21 cellular contexts compared by ENCODE assay signal in the genomic region with DNA sequence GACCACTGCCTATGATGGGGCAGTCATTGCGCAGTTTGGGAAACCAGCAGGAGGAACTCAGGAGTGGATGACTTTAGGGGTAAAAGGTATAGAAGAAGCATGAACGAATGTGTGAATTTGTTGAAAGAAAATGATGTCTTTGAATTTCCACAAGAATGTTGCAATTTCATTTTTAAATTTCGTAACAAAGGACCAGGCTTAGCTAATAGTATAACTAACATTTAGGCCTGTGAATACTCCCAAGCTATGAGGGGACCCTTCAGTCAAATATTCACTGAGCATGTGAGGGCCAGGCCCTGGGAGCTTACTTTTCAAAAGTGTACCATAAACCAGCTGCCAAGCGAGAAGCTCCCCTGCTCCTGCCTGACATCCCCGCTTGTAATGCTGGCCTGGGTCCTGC. TPM values are rescaled to one million over a fixed set of nuclear protein-coding genes. Genes with fewer than 3 reads are reported as not detected.
DNase-seq lines count a peak whose midpoint lies in the region; ATAC-seq and TF ChIP-seq lines count a peak whose summit lies in the region.
"Had no signal": no experiment of that assay in that cellular context is flagged by ENCODE, and none has a peak within 500 bp of the region (broad histone marks: within the 10 kb centered on the region; RNA-seq: fewer than 3 reads in every experiment).

No MANE protein-coding gene starts in this region.

- peaks cover 9% of the 10 kb centered on the region for H3K27me3 ChIP-seq in adipocyte (replicated peaks; ENCODE audit: control insufficient read depth, insufficient read depth, low read length)

- POLR2A ChIA-PET in activated CD4-positive, alpha-beta memory T cell treated with anti-CD3 and anti-CD28 coated beads, Interleukin-2, amount 10 ng/mL, durations not matched to agents 7 days and 5 days (lab: Charles Lee): no interaction called here

- peaks cover 23% of the 10 kb centered on the region for H3K4me1 Mint-ChIP-seq in CD14-positive monocyte
- H3K4me1 Mint-ChIP-seq in activated CD4-positive, alpha-beta memory T cell treated with anti-CD3 and anti-CD28 coated beads, Interleukin-2, amount 10 ng/mL, durations not matched to agents 7 days and 5 days: no peaks in the 10 kb centered on the region

- H3K4me3 ChIP-seq in adipocyte (ENCODE audit: low read length) (no peak overlapping the region), fibroblast of the aortic adventitia (ENCODE audit: low read depth, low read length) (no peak overlapping the region)
- H3K4me3 ChIP-seq: BLaER1 treated with 17β-estradiol and CSF1 and Interleukin-3, amounts not matched to agents 10 nM and 100 nM had no signal

- H3K27ac Mint-ChIP-seq in CD14-positive monocyte: peak overlapping the region in 6 of 7 donors; percentile 1 to 67 (median 48)
- H3K27ac Mint-ChIP-seq in activated CD4-positive, alpha-beta memory T cell treated with anti-CD3 and anti-CD28 coated beads, Interleukin-2, amount 10 ng/mL, durations not matched to agents 7 days and 5 days: no peak overlapping the region
- H3K27ac Mint-ChIP-seq: HFFc6 had no signal

- no peak overlapping the region for H3K4me3 Mint-ChIP-seq in CD14-positive monocyte
- H3K4me3 Mint-ChIP-seq in activated CD4-positive, alpha-beta memory T cell treated with anti-CD3 and anti-CD28 coated beads, Interleukin-2, amount 10 ng/mL, durations not matched to agents 7 days and 5 days: no peak overlapping the region
- H3K4me3 Mint-ChIP-seq: CD8-positive, alpha-beta memory T cell; HFFc6 had no signal

- no peak for TF ChIP-seq CTCF in CD14-positive monocyte (IDR thresholded peaks at IDR 0.05)
- no peak for TF ChIP-seq CTCF in fibroblast of the aortic adventitia (IDR thresholded peaks at IDR 0.05; ENCODE audit: insufficient read depth, low read length)

- H3K4me1 ChIP-seq in adipocyte (ENCODE audit: control insufficient read depth, insufficient read depth, low read length): peaks cover 10% of the 10 kb centered on the region

- intact Hi-C loops in CD14-positive monocyte (cut with micrococcal nuclease): no loop called here

- H3K9ac ChIP-seq in adipocyte (ENCODE audit: low read length): peak overlapping the region; percentile 4
- H3K9ac ChIP-seq: BLaER1 treated with 17β-estradiol and CSF1 and Interleukin-3, amounts not matched to agents 10 nM and 100 nM; SK-N-SH had no signal

- H3K36me3 Mint-ChIP-seq in CD14-positive monocyte: peaks cover 39 to 78% of the 10 kb centered on the region in 2 donors
- peaks cover 35% of the 10 kb centered on the region for H3K36me3 Mint-ChIP-seq in activated CD4-positive, alpha-beta memory T cell treated with anti-CD3 and anti-CD28 coated beads, Interleukin-2, amount 10 ng/mL, durations not matched to agents 7 days and 5 days (ENCODE audit: low read depth)

- H3K27me3 Mint-ChIP-seq in CD14-positive monocyte (ENCODE audit: low read depth in 3 of 3): peaks cover 0 to 25% (median 2%) of the 10 kb centered on the region in 3 donors
- H3K27me3 Mint-ChIP-seq in activated CD4-positive, alpha-beta memory T cell treated with anti-CD3 and anti-CD28 coated beads, Interleukin-2, amount 10 ng/mL, durations not matched to agents 7 days and 5 days: no peaks in the 10 kb centered on the region
- H3K27me3 Mint-ChIP-seq: CD8-positive, alpha-beta memory T cell had no signal

- DNase-seq in SKM-1 (lab: John Stamatoyannopoulos, UW; ENCODE audit: unreplicated experiment) (peak; percentile 1), SKM-1 treated with dmso at 0.1 percent for 144 hours (lab: John Stamatoyannopoulos, UW; ENCODE audit: unreplicated experiment) (no peak), CD14-positive monocyte (ENCODE audit: low spot score) (no peak), adipocyte (ENCODE audit: low read depth) (peak; percentile 60), fibroblast of the aortic adventitia (ENCODE audit: low read depth) (peak; percentile 16)
- no peak for DNase-seq in activated CD4-positive, alpha-beta memory T cell treated with anti-CD3 and anti-CD28 coated beads, Interleukin-2, amount 10 ng/mL, durations not matched to agents 7 days and 5 days
- no peak for DNase-seq in stimulated activated CD4-positive, alpha-beta T cell treated with anti-CD3 and anti-CD28 coated beads, Interleukin-1b, Interleukin-23, amount 100 ng/mL, for 48 hours
- DNase-seq: CD8-positive, alpha-beta memory T cell; H7; HFFc6; NCI-H1694 treated with DMSO at 0.1 percent for 48 hours; NCI-H2227 treated with DMSO at 0.1 percent for 48 hours; NCI-H524; NCI-H82; PC-3; RPMI8226; SHP77 treated with DMSO at 0.1 percent for 48 hours; SK-N-SH had no signal

- no peaks in the 10 kb centered on the region for H3K9me3 ChIP-seq in adipocyte (ENCODE audit: control insufficient read depth, low read length)
- H3K9me3 ChIP-seq: SK-N-SH had no signal

- H3K9me3 Mint-ChIP-seq in CD14-positive monocyte: peaks cover 0 to 14% (median 6%) of the 10 kb centered on the region in 7 donors
- no peaks in the 10 kb centered on the region for H3K9me3 Mint-ChIP-seq in activated CD4-positive, alpha-beta memory T cell treated with anti-CD3 and anti-CD28 coated beads, Interleukin-2, amount 10 ng/mL, durations not matched to agents 7 days and 5 days
- H3K9me3 Mint-ChIP-seq: CD8-positive, alpha-beta memory T cell; HFFc6 had no signal

- CTCF ChIA-PET in activated CD4-positive, alpha-beta memory T cell treated with anti-CD3 and anti-CD28 coated beads, Interleukin-2, amount 10 ng/mL, durations not matched to agents 7 days and 5 days (lab: Charles Lee): interaction anchor here (0.7 kb wide), 1 partner anchor 24 kb away, joined by 3 read pairs; no protein-coding TSS in a partner anchor

- ATAC-seq in GM18907 (IDR thresholded peaks at IDR 0.05; ENCODE audit: unreplicated experiment): no peak
- ATAC-seq: PC-3 had no signal

- H3K36me3 ChIP-seq in adipocyte (ENCODE audit: control insufficient read depth, insufficient read depth, low read length, severe bottlenecking): peaks cover 53% of the 10 kb centered on the region

RNA-seq across cellular contexts. Expression of a gene that starts 5.3 kb away (rescaled TPM):
- not detected for polyA plus RNA-seq in CD14-positive monocyte
- not detected in 2 replicates for total RNA-seq in fibroblast of the aortic adventitia (ENCODE audit: low replicate concordance)
- total RNA-seq in activated CD4-positive, alpha-beta memory T cell treated with anti-CD3 and anti-CD28 coated beads, Interleukin-2, amount 10 ng/mL, durations not matched to agents 7 days and 5 days: not detected
- total RNA-seq: CD8-positive, alpha-beta memory T cell; H7; HFFc6; M059J; PC-3 had no signal
- polyA plus RNA-seq: CD8-positive, alpha-beta memory T cell; SK-N-SH had no signal

RNA-seq across cellular contexts. Expression of a gene that starts 18.9 kb away (rescaled TPM):
- polyA plus RNA-seq in CD14-positive monocyte: 10 to 100 TPM; 39.5 to 51.2 TPM
- 2.8 and 10.0 TPM in 2 replicates for total RNA-seq in fibroblast of the aortic adventitia (ENCODE audit: low replicate concordance)
- total RNA-seq in activated CD4-positive, alpha-beta memory T cell treated with anti-CD3 and anti-CD28 coated beads, Interleukin-2, amount 10 ng/mL, durations not matched to agents 7 days and 5 days: 10 to 100 TPM; 22.8 to 23.2 TPM

RNA-seq across cellular contexts. Expression of a gene that starts 47.7 kb away (rescaled TPM):
- 100 to 1,000 TPM; 430 to 497 TPM for polyA plus RNA-seq in CD14-positive monocyte
- 113 and 143 TPM in 2 replicates for total RNA-seq in fibroblast of the aortic adventitia (ENCODE audit: low replicate concordance)
- total RNA-seq in activated CD4-positive, alpha-beta memory T cell treated with anti-CD3 and anti-CD28 coated beads, Interleukin-2, amount 10 ng/mL, durations not matched to agents 7 days and 5 days: 10 to 100 TPM; 72.9 to 77.8 TPM

Comparison
In these comparisons a context has a peak if more than half of its experiments do, and no peak if none do; other contexts are left out.
1. DNase-seq: peak in SKM-1 (single experiment), adipocyte (single experiment) and fibroblast of the aortic adventitia (single experiment); none in SKM-1 treated with dmso at 0.1 percent for 144 hours (single experiment), CD14-positive monocyte (single experiment), activated CD4-positive, alpha-beta memory T cell treated with anti-CD3 and anti-CD28 coated beads, Interleukin-2, amount 10 ng/mL, durations not matched to agents 7 days and 5 days (single experiment) and stimulated activated CD4-positive, alpha-beta T cell treated with anti-CD3 and anti-CD28 coated beads, Interleukin-1b, Interleukin-23, amount 100 ng/mL, for 48 hours (single experiment).